13 cellular contexts compared by ENCODE assay signal in genomic region chr9:35651964-35652828, GRCh38. TPM values are rescaled to one million over a fixed set of nuclear protein-coding genes. Genes with fewer than 3 reads are reported as not detected.
DNase-seq lines count a peak whose midpoint lies in the region; ATAC-seq, FAIRE-seq and TF ChIP-seq lines count a peak whose summit lies in the region.
"Had no signal": no experiment of that assay in that cellular context is flagged by ENCODE, and none has a peak within 500 bp of the region (broad histone marks: within the 10 kb centered on the region; RNA-seq: fewer than 3 reads in every experiment).

No MANE protein-coding gene starts in this region.

- no peaks in the 10 kb centered on the region for H3K27me3 ChIP-seq in CD4-positive, alpha-beta T cell (ENCODE audit: control insufficient read depth, insufficient read depth, low read length)
- H3K27me3 ChIP-seq in MG63 (no peaks in the 10 kb centered on the region), liver (ENCODE audit: control insufficient read depth in 4 of 4, insufficient read depth in 4 of 4, low read length in 3 of 4) (no peaks in the 10 kb centered on the region), small intestine (ENCODE audit: control insufficient read depth in 2 of 2, insufficient read depth in 2 of 2, low read length in 2 of 2) (no peaks in the 10 kb centered on the region)

- FAIRE-seq in small intestine (lab: Jason Lieb, UNC): no peak

- TF ChIP-seq CTCF in CD4-positive, alpha-beta T cell (IDR thresholded peaks at IDR 0.05): no peak
- TF ChIP-seq CTCF in liver (IDR thresholded peaks at IDR 0.05; ENCODE audit: low read depth, low read length, missing input control): no peak

- H3K9me3 ChIP-seq in CD4-positive, alpha-beta T cell (ENCODE audit: control insufficient read depth, low read length): no peaks in the 10 kb centered on the region
- no peaks in the 10 kb centered on the region for H3K9me3 ChIP-seq in MG63
- no peaks in the 10 kb centered on the region for H3K9me3 ChIP-seq in liver (ENCODE audit: control insufficient read depth in 4 of 4, low read length in 3 of 4)
- H3K9me3 ChIP-seq in small intestine (ENCODE audit: control insufficient read depth, low read depth): no peaks in the 10 kb centered on the region

- H3K27ac ChIP-seq in CD4-positive, alpha-beta T cell (ENCODE audit: low read depth, low read length): no peak overlapping the region
- H3K27ac ChIP-seq in liver (ENCODE audit: low read depth in 1 of 2, low read length in 2 of 2) (peak overlapping the region in 1 of 2 donors; percentile 12), small intestine (ENCODE audit: low read depth in 1 of 2, low read length in 1 of 2) (no peak overlapping the region)

- peaks cover 69% of the 10 kb centered on the region for H3K4me1 Mint-ChIP-seq in CD4-positive, alpha-beta T cell (ENCODE audit: low read depth)
- peaks cover 44% of the 10 kb centered on the region for H3K4me1 Mint-ChIP-seq in activated naive CD8-positive, alpha-beta T cell treated with anti-CD3 and anti-CD28 coated beads, Interleukin-2, amount 10 ng/mL, durations not matched to agents 7 days and 5 days

- H3K4me3 Mint-ChIP-seq in CD4-positive, alpha-beta T cell: peak overlapping the region; percentile 94
- H3K4me3 Mint-ChIP-seq in activated naive CD8-positive, alpha-beta T cell treated with anti-CD3 and anti-CD28 coated beads, Interleukin-2, amount 10 ng/mL, durations not matched to agents 7 days and 5 days: peak overlapping the region; percentile 25

- H3K27ac Mint-ChIP-seq in CD4-positive, alpha-beta T cell: peak overlapping the region; percentile 94
- H3K27ac Mint-ChIP-seq in activated naive CD8-positive, alpha-beta T cell treated with anti-CD3 and anti-CD28 coated beads, Interleukin-2, amount 10 ng/mL, durations not matched to agents 7 days and 5 days: peak overlapping the region; percentile 40

- no peak overlapping the region for H3K9ac ChIP-seq in liver (ENCODE audit: low read depth in 1 of 2, low read length in 2 of 2)

- no peak for TF ChIP-seq RAD21 in liver (IDR thresholded peaks at IDR 0.05)

- POLR2A ChIA-PET in CD4-positive, alpha-beta T cell (lab: Charles Lee): interaction anchor here (1.2 to 6.3 kb wide), 3 partner anchors 9 to 80 kb away, joined by 5 to 84 read pairs (median 16); partner anchors contain the start of genes CREB3, TESK1 and TLN1
- POLR2A ChIA-PET in activated naive CD8-positive, alpha-beta T cell treated with anti-CD3 and anti-CD28 coated beads, Interleukin-2, amount 10 ng/mL, durations not matched to agents 7 days and 5 days (lab: Charles Lee): interaction anchor here (0.9 to 9.1 kb wide), 3 partner anchors 9 to 162 kb away, joined by 3 to 214 read pairs (median 166); partner anchors contain the start of genes ARHGEF39, CCDC107, CD72 and HINT2

- CTCF ChIA-PET in CD4-positive, alpha-beta T cell (lab: Charles Lee): no interaction called here

- ATAC-seq in CD4-positive, alpha-beta T cell (ENCODE audit: poor library complexity): no peak
- ATAC-seq in activated naive CD8-positive, alpha-beta T cell treated with anti-CD3 and anti-CD28 coated beads, Interleukin-2, amount 10 ng/mL, durations not matched to agents 7 days and 5 days (ENCODE audit: low read depth): no peak
- no peak for ATAC-seq in GM19463 (IDR thresholded peaks at IDR 0.05; ENCODE audit: unreplicated experiment)
- no peak for ATAC-seq in GM21515 (IDR thresholded peaks at IDR 0.05; ENCODE audit: unreplicated experiment)
- ATAC-seq: activated CD4-positive, CD25-positive, alpha-beta regulatory T cell treated with anti-CD3 and anti-CD28 coated beads, Interleukin-2, amount 50 U/mL, for 24 hours had no signal

- intact Hi-C loops in CD4-positive, alpha-beta T cell (cut with DNase I, micrococcal nuclease): loop anchor here in 1 of 2 experiments (5.0 kb wide), 1 partner anchor 160 kb away; the partner anchor contains the start of gene SPAG8

- H3K4me3 ChIP-seq in MG63 (no peak overlapping the region), liver (ENCODE audit: low read depth in 1 of 3, low read length in 3 of 3) (no peak overlapping the region), small intestine (ENCODE audit: low read depth in 1 of 2, low read length in 2 of 2) (no peak overlapping the region)

- peaks cover 29% of the 10 kb centered on the region for H3K36me3 Mint-ChIP-seq in CD4-positive, alpha-beta T cell (ENCODE audit: low read depth)
- peaks cover 13% of the 10 kb centered on the region for H3K36me3 Mint-ChIP-seq in activated naive CD8-positive, alpha-beta T cell treated with anti-CD3 and anti-CD28 coated beads, Interleukin-2, amount 10 ng/mL, durations not matched to agents 7 days and 5 days

- no peaks in the 10 kb centered on the region for H3K9me3 Mint-ChIP-seq in CD4-positive, alpha-beta T cell
- no peaks in the 10 kb centered on the region for H3K9me3 Mint-ChIP-seq in activated naive CD8-positive, alpha-beta T cell treated with anti-CD3 and anti-CD28 coated beads, Interleukin-2, amount 10 ng/mL, durations not matched to agents 7 days and 5 days

- H3K4me1 ChIP-seq in liver (ENCODE audit: control insufficient read depth in 4 of 4, insufficient read depth in 4 of 4, low read length in 3 of 4): peaks cover 0 to 5% (median 1%) of the 10 kb centered on the region in 4 donors
- H3K4me1 ChIP-seq in small intestine (ENCODE audit: control insufficient read depth in 2 of 2, insufficient read depth in 1 of 2, low read depth in 1 of 2, low read length in 1 of 2): peaks cover 0 to under 1% of the 10 kb centered on the region in 2 donors

- H3K27me3 Mint-ChIP-seq in CD4-positive, alpha-beta T cell: no peaks in the 10 kb centered on the region
- H3K27me3 Mint-ChIP-seq in activated naive CD8-positive, alpha-beta T cell treated with anti-CD3 and anti-CD28 coated beads, Interleukin-2, amount 10 ng/mL, durations not matched to agents 7 days and 5 days: no peaks in the 10 kb centered on the region

- H3K36me3 ChIP-seq in MG63 (no peaks in the 10 kb centered on the region), liver (ENCODE audit: control insufficient read depth in 4 of 4, insufficient read depth in 3 of 4, low read depth in 1 of 4, low read length in 3 of 4) (no peaks in the 10 kb centered on the region), small intestine (ENCODE audit: control insufficient read depth in 2 of 2, insufficient read depth in 2 of 2, low read length in 2 of 2) (no peaks in the 10 kb centered on the region)

- WGBS in liver: 84% methylated on average over 7 of the region's 7 CpGs
- WGBS in small intestine, 3 donors: 51 to 75% (median 57%) methylated on average over 7 of the region's 7 CpGs

- DNase-seq in CD4-positive, alpha-beta T cell: no peak
- DNase-seq in MG63 (peak; percentile 56), UCSD-AML1 (lab: John Stamatoyannopoulos, UW; ENCODE audit: unreplicated experiment) (no peak), small intestine (no peak)
- DNase-seq in activated naive CD8-positive, alpha-beta T cell treated with anti-CD3 and anti-CD28 coated beads, Interleukin-2, amount 10 ng/mL, durations not matched to agents 7 days and 5 days: no peak
- DNase-seq: effector CD4-positive, alpha-beta T cell; NCI-H446 had no signal

TF ChIP-seq in liver, 16 proteins besides CTCF, POLR2A, EP300 and RAD21 (continues in another document):
- TF ChIP-seq EGR1 (IDR thresholded peaks at IDR 0.05; ENCODE audit: low read depth in 2 of 2) (no peak), YY1 (IDR thresholded peaks at IDR 0.05) (peak; percentile 43), RXRA (IDR thresholded peaks at IDR 0.05) (peak in 1 of 2 donors; percentile 44), HNF4A (conservative IDR thresholded peaks at IDR 0.05) (peak in 1 of 2 donors; percentile 50), FOXA2 (IDR thresholded peaks at IDR 0.05) (peak; percentile 55)

RNA-seq across cellular contexts. Expression of gene SIT1, which starts 1.5 kb away (rescaled TPM):
- 10 to 100 TPM; 18.4 to 19.2 TPM for total RNA-seq in CD4-positive, alpha-beta T cell
- 1.4 and 4.0 TPM in 2 replicates for total RNA-seq in MG63 (2014; rRNA removed; shearing (Covaris generic); ENCODE audit: low replicate concordance)
- 100 to 1,000 TPM; 174 to 195 TPM for total RNA-seq in activated naive CD8-positive, alpha-beta T cell treated with anti-CD3 and anti-CD28 coated beads, Interleukin-2, amount 10 ng/mL, durations not matched to agents 7 days and 5 days
- total RNA-seq in liver: 1 to 10 TPM in 1 of 2 donors, under 1 TPM in 1; 0.25 to 1.1 TPM
- under 1 TPM; 0.17 to 0.44 TPM for polyA plus RNA-seq in liver
- 1 to 10 TPM in 2 of 3 donors, under 1 TPM in 1; 0.89 to 5.9 (median 1.7) TPM for polyA plus RNA-seq in small intestine
- total RNA-seq: G401, lower leg skin had no signal

RNA-seq across cellular contexts. Expression of gene RMRP, which starts 5.6 kb away (rescaled TPM):
- total RNA-seq in CD4-positive, alpha-beta T cell: over 10,000 TPM; 14,857 to 24,615 TPM
- 8,012 and 15,182 TPM in 2 replicates for total RNA-seq in MG63 (2014; rRNA removed; shearing (Covaris generic); ENCODE audit: low replicate concordance)
- total RNA-seq in activated naive CD8-positive, alpha-beta T cell treated with anti-CD3 and anti-CD28 coated beads, Interleukin-2, amount 10 ng/mL, durations not matched to agents 7 days and 5 days: over 10,000 TPM; 10,447 to 10,452 TPM
- total RNA-seq in liver: over 10,000 TPM in 1 of 2 donors, 1,000 to 10,000 TPM in 1; 5,304 to 67,037 TPM
- polyA plus RNA-seq in liver: 10 to 100 TPM in 1 of 2 donors, 1 to 10 TPM in 1; 5.3 to 50.9 TPM
- polyA plus RNA-seq in small intestine: 100 to 1,000 TPM in 1 of 3 donors, not detected in 2; 269 TPM

RNA-seq across cellular contexts. Expression of gene CCDC107, which starts 5.9 kb away (rescaled TPM):
- 10 to 100 TPM; 10.2 TPM for total RNA-seq in CD4-positive, alpha-beta T cell
- total RNA-seq in MG63 (2014; rRNA removed; shearing (Covaris generic); ENCODE audit: low replicate concordance): 72.4 and 84.4 TPM in 2 replicates
- total RNA-seq in activated naive CD8-positive, alpha-beta T cell treated with anti-CD3 and anti-CD28 coated beads, Interleukin-2, amount 10 ng/mL, durations not matched to agents 7 days and 5 days: 10 to 100 TPM; 32.7 to 36.3 TPM
- total RNA-seq in liver: 1 to 10 TPM; 5.4 to 6.7 TPM
- 10 to 100 TPM; 14.2 to 20.2 TPM for polyA plus RNA-seq in liver
- 10 to 100 TPM; 21.3 to 49.0 (median 33.2) TPM for polyA plus RNA-seq in small intestine

RNA-seq across cellular contexts. Expression of gene ARHGEF39, which starts 12.8 kb away (rescaled TPM):
- under 1 TPM; 0.08 to 0.17 TPM for total RNA-seq in CD4-positive, alpha-beta T cell
- 15.5 and 35.6 TPM in 2 replicates for total RNA-seq in MG63 (2014; rRNA removed; shearing (Covaris generic); ENCODE audit: low replicate concordance)
- total RNA-seq in activated naive CD8-positive, alpha-beta T cell treated with anti-CD3 and anti-CD28 coated beads, Interleukin-2, amount 10 ng/mL, durations not matched to agents 7 days and 5 days: 10 to 100 TPM; 13.1 to 13.4 TPM
- total RNA-seq in liver: 1 to 10 TPM in 1 of 2 donors, under 1 TPM in 1; under 0.01 to 7.4 TPM
- polyA plus RNA-seq in liver (under 1 TPM; 0.74 TPM), small intestine (1 to 10 TPM in 1 of 3 donors, under 1 TPM in 2; 0.54 to 8.7 (median 0.89) TPM)

RNA-seq across cellular contexts. Expression of gene CA9, which starts 21.5 kb away (rescaled TPM):
- total RNA-seq in CD4-positive, alpha-beta T cell: not detected
- 0.40 TPM in 1 of 2 replicates, not detected in the other for total RNA-seq in MG63 (2014; rRNA removed; shearing (Covaris generic); ENCODE audit: low replicate concordance)
- total RNA-seq in activated naive CD8-positive, alpha-beta T cell treated with anti-CD3 and anti-CD28 coated beads, Interleukin-2, amount 10 ng/mL, durations not matched to agents 7 days and 5 days: 1 to 10 TPM in 1 of 2 experiments, under 1 TPM in 1; 0.86 to 1.2 TPM
- total RNA-seq in liver: under 1 TPM; 0.47 to 0.67 TPM
- polyA plus RNA-seq in liver (1 to 10 TPM in 1 of 2 donors, under 1 TPM in 1; 0.93 to 2.2 TPM), small intestine (100 to 1,000 TPM in 1 of 3 donors, 1 to 10 TPM in 2; 4.3 to 172 (median 4.5) TPM)
- total RNA-seq: G401 had no signal

Comparison
In these comparisons a context has a peak if more than half of its experiments do, and no peak if none do; other contexts are left out.
1. RNA of gene SIT1, which starts 1.5 kb away (total RNA-seq): 174 to 195 TPM in activated naive CD8-positive, alpha-beta T cell treated with anti-CD3 and anti-CD28 coated beads, Interleukin-2, amount 10 ng/mL, durations not matched to agents 7 days and 5 days; 18.4 to 19.2 TPM in CD4-positive, alpha-beta T cell, 1.4 to 4.0 TPM in MG63 and 0.25 to 1.1 TPM in liver; every median in the first group is over 4 times any median in the second.